In the genomic region with DNA sequence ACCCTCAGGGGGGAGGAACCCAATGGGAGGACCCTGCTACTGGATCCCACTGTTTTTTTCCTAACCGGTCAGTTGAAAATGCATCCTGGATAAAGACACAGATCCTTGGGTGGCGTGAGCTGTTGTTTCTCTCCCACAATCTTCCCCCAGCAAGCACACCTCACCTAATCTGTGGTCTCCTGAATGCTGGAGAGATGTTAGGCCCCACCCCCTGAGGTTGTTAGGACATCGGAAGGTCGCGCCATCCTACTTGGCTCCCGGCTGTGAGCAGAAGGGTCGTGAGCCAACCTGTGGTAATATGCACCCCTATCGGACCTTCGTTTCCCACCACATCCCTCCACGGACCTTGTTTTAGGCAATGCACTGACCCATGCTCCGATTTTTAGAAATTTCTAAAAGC, we compare ENCODE assay signal across 10 cellular contexts.
DNase-seq lines count a peak whose midpoint lies in the region; ATAC-seq and TF ChIP-seq lines count a peak whose summit lies in the region.
"Had no signal": no experiment of that assay in that cellular context is flagged by ENCODE, and none has a peak within 500 bp of the region (broad histone marks: within the 10 kb centered on the region; RNA-seq: fewer than 3 reads in every experiment).

No MANE protein-coding gene starts in this region.

- ATAC-seq in activated naive CD4-positive, alpha-beta T cell treated with anti-CD3 and anti-CD28 coated beads, Interleukin-2, amount 50 U/mL, for 72 hours: no peak
- ATAC-seq in mucosa of descending colon: peak; percentile 6
- no peak for ATAC-seq in GM21526 (IDR thresholded peaks at IDR 0.05; ENCODE audit: low FRiP score, unreplicated experiment)

- H3K36me3 Mint-ChIP-seq in activated naive CD4-positive, alpha-beta T cell treated with anti-CD3 and anti-CD28 coated beads, Interleukin-2, amount 10 ng/mL, durations not matched to agents 7 days and 5 days: no peaks in the 10 kb centered on the region
- no peaks in the 10 kb centered on the region for H3K36me3 Mint-ChIP-seq in activated naive CD4-positive, alpha-beta T cell treated with anti-CD3 and anti-CD28 coated beads, Interleukin-2, amount 50 U/mL, for 72 hours

- no peak for DNase-seq in activated naive CD4-positive, alpha-beta T cell treated with anti-CD3 and anti-CD28 coated beads, Interleukin-2, amount 10 ng/mL, durations not matched to agents 7 days and 5 days
- no peak for DNase-seq in activated naive CD4-positive, alpha-beta T cell treated with anti-CD3 and anti-CD28 coated beads, Interleukin-2, amount 50 U/mL, for 72 hours (ENCODE audit: low spot score in 2 of 2)
- no peak for DNase-seq in coronary artery (ENCODE audit: low spot score)
- peak in 1 of 3 donors; percentile 14 for DNase-seq in mucosa of descending colon
- no peak for DNase-seq in activated gamma-delta T cell treated with Interleukin-2 at 50 U/mL for 16 hours
- no peak for DNase-seq in putamen (ENCODE audit: low spot score)
- DNase-seq: DMS 273 treated with DMSO at 0.1 percent for 48 hours had no signal

- 47% methylated on average over 11 of the region's 11 CpGs for WGBS in urinary bladder

- H3K27ac ChIP-seq in coronary artery (peak overlapping the region; percentile 59 to 90), urinary bladder (ENCODE audit: low read depth) (no peak overlapping the region)

- H3K4me3 ChIP-seq in coronary artery (peak overlapping the region; percentile 89), mucosa of descending colon (peak overlapping the region; percentile 57), urinary bladder (ENCODE audit: low read depth, low read length) (peak overlapping the region; percentile 72)

- H3K4me3 Mint-ChIP-seq in activated naive CD4-positive, alpha-beta T cell treated with anti-CD3 and anti-CD28 coated beads, Interleukin-2, amount 10 ng/mL, durations not matched to agents 7 days and 5 days: peak overlapping the region; percentile 76

- H3K9me3 Mint-ChIP-seq in activated naive CD4-positive, alpha-beta T cell treated with anti-CD3 and anti-CD28 coated beads, Interleukin-2, amount 10 ng/mL, durations not matched to agents 7 days and 5 days: no peaks in the 10 kb centered on the region
- H3K9me3 Mint-ChIP-seq in activated naive CD4-positive, alpha-beta T cell treated with anti-CD3 and anti-CD28 coated beads, Interleukin-2, amount 50 U/mL, for 72 hours: no peaks in the 10 kb centered on the region
- H3K9me3 Mint-ChIP-seq: T-helper 2 cell treated with Interferon-gamma antibody and Interleukin-4, amounts not matched to agents 5 μg/mL and 100 μg/mL, for 36 hours had no signal

- CTCF ChIA-PET in activated naive CD4-positive, alpha-beta T cell treated with anti-CD3 and anti-CD28 coated beads, Interleukin-2, amount 10 ng/mL, durations not matched to agents 7 days and 5 days (lab: Charles Lee): interaction anchor here (0.9 kb wide), 1 partner anchor 54 kb away, joined by 3 read pairs; no protein-coding TSS in a partner anchor

- H3K36me3 ChIP-seq in mucosa of descending colon (ENCODE audit: low read depth) (no peaks in the 10 kb centered on the region), urinary bladder (ENCODE audit: insufficient read depth) (no peaks in the 10 kb centered on the region)

- H3K4me1 ChIP-seq in mucosa of descending colon (ENCODE audit: low read depth) (peaks cover 20% of the 10 kb centered on the region), urinary bladder (ENCODE audit: insufficient read depth) (no peaks in the 10 kb centered on the region)

- H3K27ac Mint-ChIP-seq in activated naive CD4-positive, alpha-beta T cell treated with anti-CD3 and anti-CD28 coated beads, Interleukin-2, amount 10 ng/mL, durations not matched to agents 7 days and 5 days: no peak overlapping the region
- H3K27ac Mint-ChIP-seq in activated naive CD4-positive, alpha-beta T cell treated with anti-CD3 and anti-CD28 coated beads, Interleukin-2, amount 50 U/mL, for 72 hours: peak overlapping the region in 1 of 2 donors; percentile 80
- H3K27ac Mint-ChIP-seq: T-helper 2 cell treated with Interferon-gamma antibody and Interleukin-4, amounts not matched to agents 5 μg/mL and 100 μg/mL, for 36 hours had no signal

- intact Hi-C loops in mucosa of descending colon (cut with DNase I, micrococcal nuclease): no loop called here

- H3K9me3 ChIP-seq in mucosa of descending colon: no peaks in the 10 kb centered on the region

- peaks cover 11% of the 10 kb centered on the region for H3K4me1 Mint-ChIP-seq in activated naive CD4-positive, alpha-beta T cell treated with anti-CD3 and anti-CD28 coated beads, Interleukin-2, amount 10 ng/mL, durations not matched to agents 7 days and 5 days

- H3K27me3 Mint-ChIP-seq in activated naive CD4-positive, alpha-beta T cell treated with anti-CD3 and anti-CD28 coated beads, Interleukin-2, amount 10 ng/mL, durations not matched to agents 7 days and 5 days: peaks cover 74% of the 10 kb centered on the region

- TF ChIP-seq CTCF in coronary artery (IDR thresholded peaks at IDR 0.05) (no peak), mucosa of descending colon (IDR thresholded peaks at IDR 0.05) (no peak)
